In the genomic region with DNA sequence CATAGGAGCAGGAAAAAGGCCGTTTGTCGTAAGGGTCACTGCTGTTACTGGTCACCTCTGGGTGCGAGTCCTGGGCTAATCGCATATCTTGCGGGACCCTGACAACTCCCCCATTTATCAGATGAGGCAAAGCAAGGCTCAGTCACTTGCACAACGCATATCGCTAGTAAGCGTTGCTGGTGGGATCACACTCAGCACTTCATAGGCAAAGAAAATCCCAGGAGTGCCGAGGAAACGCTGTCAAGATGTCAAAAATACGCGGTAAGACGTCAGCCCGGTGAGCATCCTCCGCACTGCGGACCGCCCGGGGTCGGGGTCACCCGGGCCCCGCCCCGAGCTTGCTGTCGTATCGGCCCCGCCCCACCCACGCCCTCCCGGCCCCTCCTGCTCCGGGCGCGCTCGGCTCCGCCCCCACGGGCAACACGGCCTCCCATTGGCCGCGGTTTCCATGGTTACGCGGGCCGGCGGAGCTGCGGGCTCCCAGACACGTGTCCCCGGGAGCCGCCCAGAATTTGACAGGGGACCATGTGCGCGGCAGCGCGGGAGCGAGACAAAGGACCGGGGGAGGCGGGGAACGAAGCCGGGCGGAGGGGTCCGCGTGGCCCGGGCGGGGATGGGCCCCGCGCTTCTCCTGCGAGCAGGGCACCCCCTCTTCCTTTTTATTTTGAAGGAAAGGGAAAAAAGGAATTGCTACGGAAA, we compare ENCODE assay signal across 1 cellular context.
TF ChIP-seq lines count a peak whose summit lies in the region.

No MANE protein-coding gene starts in this region.

TF ChIP-seq in HEK293, 187 proteins besides CTCF, POLR2A, EP300 and RAD21 (continued from another document):
- TF ChIP-seq, protein P1, sequence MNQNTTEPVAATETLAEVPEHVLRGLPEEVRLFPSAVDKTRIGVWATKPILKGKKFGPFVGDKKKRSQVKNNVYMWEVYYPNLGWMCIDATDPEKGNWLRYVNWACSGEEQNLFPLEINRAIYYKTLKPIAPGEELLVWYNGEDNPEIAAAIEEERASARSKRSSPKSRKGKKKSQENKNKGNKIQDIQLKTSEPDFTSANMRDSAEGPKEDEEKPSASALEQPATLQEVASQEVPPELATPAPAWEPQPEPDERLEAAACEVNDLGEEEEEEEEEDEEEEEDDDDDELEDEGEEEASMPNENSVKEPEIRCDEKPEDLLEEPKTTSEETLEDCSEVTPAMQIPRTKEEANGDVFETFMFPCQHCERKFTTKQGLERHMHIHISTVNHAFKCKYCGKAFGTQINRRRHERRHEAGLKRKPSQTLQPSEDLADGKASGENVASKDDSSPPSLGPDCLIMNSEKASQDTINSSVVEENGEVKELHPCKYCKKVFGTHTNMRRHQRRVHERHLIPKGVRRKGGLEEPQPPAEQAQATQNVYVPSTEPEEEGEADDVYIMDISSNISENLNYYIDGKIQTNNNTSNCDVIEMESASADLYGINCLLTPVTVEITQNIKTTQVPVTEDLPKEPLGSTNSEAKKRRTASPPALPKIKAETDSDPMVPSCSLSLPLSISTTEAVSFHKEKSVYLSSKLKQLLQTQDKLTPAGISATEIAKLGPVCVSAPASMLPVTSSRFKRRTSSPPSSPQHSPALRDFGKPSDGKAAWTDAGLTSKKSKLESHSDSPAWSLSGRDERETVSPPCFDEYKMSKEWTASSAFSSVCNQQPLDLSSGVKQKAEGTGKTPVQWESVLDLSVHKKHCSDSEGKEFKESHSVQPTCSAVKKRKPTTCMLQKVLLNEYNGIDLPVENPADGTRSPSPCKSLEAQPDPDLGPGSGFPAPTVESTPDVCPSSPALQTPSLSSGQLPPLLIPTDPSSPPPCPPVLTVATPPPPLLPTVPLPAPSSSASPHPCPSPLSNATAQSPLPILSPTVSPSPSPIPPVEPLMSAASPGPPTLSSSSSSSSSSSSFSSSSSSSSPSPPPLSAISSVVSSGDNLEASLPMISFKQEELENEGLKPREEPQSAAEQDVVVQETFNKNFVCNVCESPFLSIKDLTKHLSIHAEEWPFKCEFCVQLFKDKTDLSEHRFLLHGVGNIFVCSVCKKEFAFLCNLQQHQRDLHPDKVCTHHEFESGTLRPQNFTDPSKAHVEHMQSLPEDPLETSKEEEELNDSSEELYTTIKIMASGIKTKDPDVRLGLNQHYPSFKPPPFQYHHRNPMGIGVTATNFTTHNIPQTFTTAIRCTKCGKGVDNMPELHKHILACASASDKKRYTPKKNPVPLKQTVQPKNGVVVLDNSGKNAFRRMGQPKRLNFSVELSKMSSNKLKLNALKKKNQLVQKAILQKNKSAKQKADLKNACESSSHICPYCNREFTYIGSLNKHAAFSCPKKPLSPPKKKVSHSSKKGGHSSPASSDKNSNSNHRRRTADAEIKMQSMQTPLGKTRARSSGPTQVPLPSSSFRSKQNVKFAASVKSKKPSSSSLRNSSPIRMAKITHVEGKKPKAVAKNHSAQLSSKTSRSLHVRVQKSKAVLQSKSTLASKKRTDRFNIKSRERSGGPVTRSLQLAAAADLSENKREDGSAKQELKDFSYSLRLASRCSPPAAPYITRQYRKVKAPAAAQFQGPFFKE (tag by site-specific recombination; IDR thresholded peaks at IDR 0.05; ENCODE audit: borderline replicate concordance) = 0 out of 2 replicates have a peak, but pooled peaks have one; percentile 8
- TF ChIP-seq YY1 (tag by site-specific recombination; IDR thresholded peaks at IDR 0.05) (no peak), ZBTB48 (tag by site-specific recombination; IDR thresholded peaks at IDR 0.05) (peak; percentile 26; the same call in 1 of the 2 replicates), ZNF629 (tag by site-specific recombination; IDR thresholded peaks at IDR 0.05) (peak; percentile 70), ZNF48 (tag by site-specific recombination; IDR thresholded peaks at IDR 0.05) (no peak), KLF9 (tag by site-specific recombination; IDR thresholded peaks at IDR 0.05; ENCODE audit: low read depth) (peak; percentile 89), ZFHX2 (tag by site-specific recombination; conservative IDR thresholded peaks at IDR 0.05) (peak; percentile 67), ZNF335 (tag by site-specific recombination; conservative IDR thresholded peaks at IDR 0.05) (peak; percentile 73), HOXD13 (CRISPR knock-in tag; IDR thresholded peaks at IDR 0.05; ENCODE audit: borderline replicate concordance) (no peak), MZF1 (tag by site-specific recombination; IDR thresholded peaks at IDR 0.05; ENCODE audit: borderline replicate concordance) (no peak), ZNF473 (tag by site-specific recombination; IDR thresholded peaks at IDR 0.05) (no peak), KLF16 (tag by site-specific recombination; IDR thresholded peaks at IDR 0.05) (peak; percentile 58; the same call in 1 of the 2 replicates), KLF17 (tag by site-specific recombination; IDR thresholded peaks at IDR 0.05) (0 out of 2 replicates have a peak, but pooled peaks have one; percentile 21), SP3 (tag by site-specific recombination; IDR thresholded peaks at IDR 0.05) (peak; percentile 87), ZNF24 (tag by site-specific recombination; IDR thresholded peaks at IDR 0.05) (peak; percentile 36; the same call in 1 of the 2 replicates), SP2 (tag by site-specific recombination; IDR thresholded peaks at IDR 0.05) (peak; percentile 75), KLF1 (tag by site-specific recombination; IDR thresholded peaks at IDR 0.05) (peak; percentile 93), GLIS2 (tag by site-specific recombination; IDR thresholded peaks at IDR 0.05) (peak; percentile 59), ZBTB7A (tag by site-specific recombination; IDR thresholded peaks at IDR 0.05; ENCODE audit: low read depth) (peak; percentile 18; the same call in 1 of the 2 replicates), KLF7 (tag by site-specific recombination; IDR thresholded peaks at IDR 0.05; ENCODE audit: borderline replicate concordance) (peak; percentile 18; the same call in 1 of the 2 replicates), ZNF280D (tag by site-specific recombination; IDR thresholded peaks at IDR 0.05) (no peak), ZNF692 (tag by site-specific recombination; IDR thresholded peaks at IDR 0.05) (peak; percentile 75), OVOL3 (tag by site-specific recombination; IDR thresholded peaks at IDR 0.05) (no peak), ZNF768 (tag by site-specific recombination; IDR thresholded peaks at IDR 0.05) (no peak), GLIS1 (tag by site-specific recombination; IDR thresholded peaks at IDR 0.05) (peak; percentile 8; the same call in 1 of the 2 replicates), KLF8 (tag by site-specific recombination; IDR thresholded peaks at IDR 0.05) (peak; percentile 78; the same call in 1 of the 2 replicates), ZFP69B (tag by site-specific recombination; IDR thresholded peaks at IDR 0.05) (0 out of 2 replicates have a peak, but pooled peaks have one; percentile 40), ZNF560 (tag by site-specific recombination; IDR thresholded peaks at IDR 0.05; ENCODE audit: borderline replicate concordance) (no peak), ZNF664 (tag by site-specific recombination; IDR thresholded peaks at IDR 0.05) (no peak)
- TF ChIP-seq, protein P2, sequence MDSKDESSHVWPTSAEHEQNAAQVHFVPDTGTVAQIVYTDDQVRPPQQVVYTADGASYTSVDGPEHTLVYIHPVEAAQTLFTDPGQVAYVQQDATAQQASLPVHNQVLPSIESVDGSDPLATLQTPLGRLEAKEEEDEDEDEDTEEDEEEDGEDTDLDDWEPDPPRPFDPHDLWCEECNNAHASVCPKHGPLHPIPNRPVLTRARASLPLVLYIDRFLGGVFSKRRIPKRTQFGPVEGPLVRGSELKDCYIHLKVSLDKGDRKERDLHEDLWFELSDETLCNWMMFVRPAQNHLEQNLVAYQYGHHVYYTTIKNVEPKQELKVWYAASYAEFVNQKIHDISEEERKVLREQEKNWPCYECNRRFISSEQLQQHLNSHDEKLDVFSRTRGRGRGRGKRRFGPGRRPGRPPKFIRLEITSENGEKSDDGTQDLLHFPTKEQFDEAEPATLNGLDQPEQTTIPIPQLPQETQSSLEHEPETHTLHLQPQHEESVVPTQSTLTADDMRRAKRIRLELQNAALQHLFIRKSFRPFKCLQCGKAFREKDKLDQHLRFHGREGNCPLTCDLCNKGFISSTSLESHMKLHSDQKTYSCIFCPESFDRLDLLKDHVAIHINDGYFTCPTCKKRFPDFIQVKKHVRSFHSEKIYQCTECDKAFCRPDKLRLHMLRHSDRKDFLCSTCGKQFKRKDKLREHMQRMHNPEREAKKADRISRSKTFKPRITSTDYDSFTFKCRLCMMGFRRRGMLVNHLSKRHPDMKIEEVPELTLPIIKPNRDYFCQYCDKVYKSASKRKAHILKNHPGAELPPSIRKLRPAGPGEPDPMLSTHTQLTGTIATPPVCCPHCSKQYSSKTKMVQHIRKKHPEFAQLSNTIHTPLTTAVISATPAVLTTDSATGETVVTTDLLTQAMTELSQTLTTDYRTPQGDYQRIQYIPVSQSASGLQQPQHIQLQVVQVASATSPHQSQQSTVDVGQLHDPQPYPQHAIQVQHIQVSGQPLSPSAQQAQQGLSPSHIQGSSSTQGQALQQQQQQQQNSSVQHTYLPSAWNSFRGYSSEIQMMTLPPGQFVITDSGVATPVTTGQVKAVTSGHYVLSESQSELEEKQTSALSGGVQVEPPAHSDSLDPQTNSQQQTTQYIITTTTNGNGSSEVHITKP (tag by site-specific recombination; IDR thresholded peaks at IDR 0.05) = peak; percentile 96
- TF ChIP-seq, protein P3, sequence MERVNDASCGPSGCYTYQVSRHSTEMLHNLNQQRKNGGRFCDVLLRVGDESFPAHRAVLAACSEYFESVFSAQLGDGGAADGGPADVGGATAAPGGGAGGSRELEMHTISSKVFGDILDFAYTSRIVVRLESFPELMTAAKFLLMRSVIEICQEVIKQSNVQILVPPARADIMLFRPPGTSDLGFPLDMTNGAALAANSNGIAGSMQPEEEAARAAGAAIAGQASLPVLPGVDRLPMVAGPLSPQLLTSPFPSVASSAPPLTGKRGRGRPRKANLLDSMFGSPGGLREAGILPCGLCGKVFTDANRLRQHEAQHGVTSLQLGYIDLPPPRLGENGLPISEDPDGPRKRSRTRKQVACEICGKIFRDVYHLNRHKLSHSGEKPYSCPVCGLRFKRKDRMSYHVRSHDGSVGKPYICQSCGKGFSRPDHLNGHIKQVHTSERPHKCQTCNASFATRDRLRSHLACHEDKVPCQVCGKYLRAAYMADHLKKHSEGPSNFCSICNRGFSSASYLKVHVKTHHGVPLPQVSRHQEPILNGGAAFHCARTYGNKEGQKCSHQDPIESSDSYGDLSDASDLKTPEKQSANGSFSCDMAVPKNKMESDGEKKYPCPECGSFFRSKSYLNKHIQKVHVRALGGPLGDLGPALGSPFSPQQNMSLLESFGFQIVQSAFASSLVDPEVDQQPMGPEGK (tag by site-specific recombination; IDR thresholded peaks at IDR 0.05) = peak; percentile 67
